Comparison of ENCODE assay signal across 27 cellular contexts in the genomic region with DNA sequence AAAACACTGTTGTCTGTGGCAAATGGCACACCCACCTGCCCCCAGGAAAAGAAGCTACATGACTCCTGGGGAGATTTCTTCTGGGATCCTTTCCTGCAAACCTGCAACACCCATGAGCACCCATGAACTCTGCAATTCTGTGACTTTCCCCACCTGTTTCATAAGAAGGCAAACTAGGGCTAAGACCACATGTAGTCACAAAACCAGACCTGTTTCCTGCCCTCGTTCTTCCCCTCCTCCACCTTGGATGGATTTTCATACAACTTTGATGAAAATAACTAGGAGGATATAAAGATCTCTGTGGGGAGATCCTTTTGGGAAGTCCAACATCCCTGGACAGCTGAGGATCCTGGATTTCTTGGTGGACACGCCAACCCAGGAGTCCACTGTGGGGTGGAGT.
A peak's percentile ranks its signal among the peaks of the same experiment; 100 is the strongest.
DNase-seq lines count a peak whose midpoint lies in the region; ATAC-seq and TF ChIP-seq lines count a peak whose summit lies in the region.
"Had no signal": no experiment of that assay in that cellular context is flagged by ENCODE, and none has a peak within 500 bp of the region (broad histone marks: within the 10 kb centered on the region; RNA-seq: fewer than 3 reads in every experiment).

No MANE protein-coding gene starts in this region.

- no peak for TF ChIP-seq CTCF in CD8-positive, alpha-beta T cell (IDR thresholded peaks at IDR 0.05)
- no peak for TF ChIP-seq CTCF in activated CD8-positive, alpha-beta T cell treated with anti-CD3 and anti-CD28 coated beads for 36 hours (IDR thresholded peaks at IDR 0.05)
- TF ChIP-seq CTCF in mucosa of descending colon (IDR thresholded peaks at IDR 0.05) (no peak), left lung (IDR thresholded peaks at IDR 0.05) (no peak), tibial nerve (IDR thresholded peaks at IDR 0.05) (no peak)

- intact Hi-C loops in CD8-positive, alpha-beta T cell (cut with DNase I, micrococcal nuclease) = loop anchor here (5.0 kb wide), 3 partner anchors 40 to 175 kb away; no protein-coding TSS in a partner anchor
- intact Hi-C loops in activated CD8-positive, alpha-beta T cell treated with anti-CD3 and anti-CD28 coated beads for 36 hours (cut with micrococcal nuclease) = loop anchor here (10.0 kb wide), 1 partner anchor 997 kb away; no protein-coding TSS in a partner anchor
- intact Hi-C loops in mucosa of descending colon (cut with DNase I, micrococcal nuclease) (no loop called here), left lung (cut with DNase I) (no loop called here)

- no peaks in the 10 kb centered on the region for H3K36me3 ChIP-seq in CD4-positive, CD25-positive, alpha-beta regulatory T cell (ENCODE audit: control insufficient read depth, insufficient read depth, low read length)
- no peaks in the 10 kb centered on the region for H3K36me3 ChIP-seq in CD8-positive, alpha-beta T cell (ENCODE audit: insufficient read depth, low read length)
- H3K36me3 ChIP-seq in mucosa of descending colon (ENCODE audit: low read depth) = no peaks in the 10 kb centered on the region
- no peaks in the 10 kb centered on the region for H3K36me3 ChIP-seq in left lung
- no peaks in the 10 kb centered on the region for H3K36me3 ChIP-seq in tibial nerve
- H3K36me3 ChIP-seq: right lobe of liver, SJCRH30, uterus had no signal

- 77 to 81% methylated on average over 2 of the region's 2 CpGs for WGBS in tibial nerve, 2 donors

- no peak for TF ChIP-seq POLR2A in tibial nerve (IDR thresholded peaks at IDR 0.05)

- no peaks in the 10 kb centered on the region for H3K27me3 Mint-ChIP-seq in CD4-positive, CD25-positive, alpha-beta regulatory T cell
- no peaks in the 10 kb centered on the region for H3K27me3 Mint-ChIP-seq in CD8-positive, alpha-beta T cell (ENCODE audit: low read depth)
- no peaks in the 10 kb centered on the region for H3K27me3 Mint-ChIP-seq in activated CD8-positive, alpha-beta T cell treated with anti-CD3 and anti-CD28 coated beads for 36 hours

- peak in 1 of 3 donors; percentile 67 for DNase-seq in CD4-positive, CD25-positive, alpha-beta regulatory T cell
- no peak for DNase-seq in CD8-positive, alpha-beta T cell
- no peak for DNase-seq in activated CD8-positive, alpha-beta T cell treated with anti-CD3 and anti-CD28 coated beads for 36 hours
- no peak for DNase-seq in mucosa of descending colon
- no peak for DNase-seq in left lung
- no peak for DNase-seq in tibial nerve (ENCODE audit: low spot score in 2 of 2)
- DNase-seq: activated CD4-positive, alpha-beta T cell treated with anti-CD3 and anti-CD28 coated beads, Interleukin-2, amount 50 U/mL, for 48 hours; activated effector memory CD4-positive, alpha-beta T cell treated with Interleukin-2 at 50 U/mL for 16 hours; aorta; central memory CD4-positive, alpha-beta T cell; DMS53; foreskin fibroblast; GF-D8; left ventricle myocardium superior; NCI-H1436 treated with DMSO at 0.1 percent for 48 hours; NCI-H510A; posterior cingulate gyrus; right lobe of liver; SJCRH30; stimulated activated CD4-positive, alpha-beta T cell treated with anti-CD3 and anti-CD28 coated beads, Interleukin-15, amount 100 ng/mL, for 24 hours; substantia nigra; uterus had no signal

- peaks cover 4% of the 10 kb centered on the region for H3K36me3 Mint-ChIP-seq in CD4-positive, CD25-positive, alpha-beta regulatory T cell
- H3K36me3 Mint-ChIP-seq in CD8-positive, alpha-beta T cell = no peaks in the 10 kb centered on the region
- peaks cover 16% of the 10 kb centered on the region for H3K36me3 Mint-ChIP-seq in activated CD8-positive, alpha-beta T cell treated with anti-CD3 and anti-CD28 coated beads for 36 hours (ENCODE audit: low read depth)
- H3K36me3 Mint-ChIP-seq: mesothelial cell of epicardium had no signal

- H3K4me1 Mint-ChIP-seq in CD4-positive, CD25-positive, alpha-beta regulatory T cell = peaks cover 65 to 99% (median 87%) of the 10 kb centered on the region in 4 donors
- H3K4me1 Mint-ChIP-seq in CD8-positive, alpha-beta T cell (ENCODE audit: low read depth) = peaks cover 99% of the 10 kb centered on the region
- peaks cover 98% of the 10 kb centered on the region for H3K4me1 Mint-ChIP-seq in activated CD8-positive, alpha-beta T cell treated with anti-CD3 and anti-CD28 coated beads for 36 hours (ENCODE audit: low read depth)
- H3K4me1 Mint-ChIP-seq: neural crest cell had no signal

- H3K4me3 Mint-ChIP-seq in CD4-positive, CD25-positive, alpha-beta regulatory T cell = peak overlapping the region in 3 of 4 donors; percentile 61 to 84 (median 76)
- H3K4me3 Mint-ChIP-seq in CD8-positive, alpha-beta T cell = peak overlapping the region; percentile 40
- peak overlapping the region; percentile 8 for H3K4me3 Mint-ChIP-seq in activated CD8-positive, alpha-beta T cell treated with anti-CD3 and anti-CD28 coated beads for 36 hours
- H3K4me3 Mint-ChIP-seq: mesothelial cell of epicardium, neural crest cell had no signal

- peak overlapping the region; percentile 87 for H3K27ac ChIP-seq in CD4-positive, CD25-positive, alpha-beta regulatory T cell (ENCODE audit: insufficient read depth, low read length, poor library complexity, severe bottlenecking)
- peak overlapping the region; percentile 78 for H3K27ac ChIP-seq in CD8-positive, alpha-beta T cell (ENCODE audit: low read depth, low read length)
- H3K27ac ChIP-seq in left lung (no peak overlapping the region), tibial nerve (no peak overlapping the region)
- H3K27ac ChIP-seq: hepatocyte, right lobe of liver, SJCRH30, uterus had no signal

- CTCF ChIA-PET in CD8-positive, alpha-beta T cell (lab: Charles Lee) = interaction anchor here (0.8 to 24.3 kb wide), 6 partner anchors 11 to 210 kb away, joined by 3 to 283 read pairs (median 3); no protein-coding TSS in a partner anchor
- CTCF ChIA-PET in activated CD8-positive, alpha-beta T cell treated with anti-CD3 and anti-CD28 coated beads for 36 hours (lab: Charles Lee) = interaction anchor here (1.1 to 13.3 kb wide), 5 partner anchors 11 to 210 kb away, joined by 3 to 99 read pairs (median 4); no protein-coding TSS in a partner anchor

- no peaks in the 10 kb centered on the region for H3K9me3 ChIP-seq in CD4-positive, CD25-positive, alpha-beta regulatory T cell (ENCODE audit: control insufficient read depth in 2 of 2, low read length in 2 of 2)
- H3K9me3 ChIP-seq in CD8-positive, alpha-beta T cell (ENCODE audit: low read length) = no peaks in the 10 kb centered on the region
- H3K9me3 ChIP-seq in mucosa of descending colon = no peaks in the 10 kb centered on the region
- H3K9me3 ChIP-seq in left lung = no peaks in the 10 kb centered on the region
- peaks cover 0 to 3% (median 0%) of the 10 kb centered on the region in 4 donors for H3K9me3 ChIP-seq in tibial nerve
- H3K9me3 ChIP-seq: right lobe of liver, SJCRH30, uterus had no signal

- no peak for ATAC-seq in CD4-positive, CD25-positive, alpha-beta regulatory T cell (ENCODE audit: low read depth in 2 of 2)
- ATAC-seq in CD8-positive, alpha-beta T cell = no peak
- ATAC-seq in activated CD8-positive, alpha-beta T cell treated with anti-CD3 and anti-CD28 coated beads for 36 hours = no peak
- ATAC-seq in mucosa of descending colon (peak; percentile 33), left lung (no peak), HG03432 (IDR thresholded peaks at IDR 0.05; ENCODE audit: unreplicated experiment) (no peak)
- ATAC-seq: left ventricle myocardium superior, Panc1, right lobe of liver had no signal

- POLR2A ChIA-PET in CD8-positive, alpha-beta T cell (lab: Charles Lee) = interaction anchor here (0.5 to 9.6 kb wide), 7 partner anchors 13 to 1083 kb away, joined by 3 to 98 read pairs (median 4); no protein-coding TSS in a partner anchor
- POLR2A ChIA-PET in activated CD8-positive, alpha-beta T cell treated with anti-CD3 and anti-CD28 coated beads for 36 hours (lab: Charles Lee) = interaction anchor here (1.0 to 4.2 kb wide), 7 partner anchors 10 to 1083 kb away, joined by 3 to 38 read pairs (median 7); no protein-coding TSS in a partner anchor

- H3K9me3 Mint-ChIP-seq in CD4-positive, CD25-positive, alpha-beta regulatory T cell = peaks cover 0 to 2% (median 0%) of the 10 kb centered on the region in 7 donors
- H3K9me3 Mint-ChIP-seq in CD8-positive, alpha-beta T cell = no peaks in the 10 kb centered on the region
- H3K9me3 Mint-ChIP-seq in activated CD8-positive, alpha-beta T cell treated with anti-CD3 and anti-CD28 coated beads for 36 hours = peaks cover 9% of the 10 kb centered on the region
- H3K9me3 Mint-ChIP-seq: mesothelial cell of epicardium, neural crest cell had no signal

- no peak for TF ChIP-seq EP300 in tibial nerve (IDR thresholded peaks at IDR 0.05)

- H3K27ac Mint-ChIP-seq in CD4-positive, CD25-positive, alpha-beta regulatory T cell = peak overlapping the region; percentile 95 to 100 (median 96)
- peak overlapping the region; percentile 95 for H3K27ac Mint-ChIP-seq in CD8-positive, alpha-beta T cell
- H3K27ac Mint-ChIP-seq in activated CD8-positive, alpha-beta T cell treated with anti-CD3 and anti-CD28 coated beads for 36 hours = peak overlapping the region; percentile 99
- H3K27ac Mint-ChIP-seq: mesothelial cell of epicardium had no signal

- peaks cover 99% of the 10 kb centered on the region for H3K4me1 ChIP-seq in CD4-positive, CD25-positive, alpha-beta regulatory T cell (ENCODE audit: control insufficient read depth, insufficient read depth, low read length, poor library complexity, severe bottlenecking)
- peaks cover 99% of the 10 kb centered on the region for H3K4me1 ChIP-seq in CD8-positive, alpha-beta T cell (ENCODE audit: insufficient read depth, low read length)
- H3K4me1 ChIP-seq in mucosa of descending colon (ENCODE audit: low read depth) (no peaks in the 10 kb centered on the region), left lung (no peaks in the 10 kb centered on the region), tibial nerve (no peaks in the 10 kb centered on the region)
- H3K4me1 ChIP-seq: right lobe of liver, SJCRH30, uterus had no signal

- no peaks in the 10 kb centered on the region for H3K27me3 ChIP-seq in CD4-positive, CD25-positive, alpha-beta regulatory T cell (ENCODE audit: control insufficient read depth, insufficient read depth, low read length)
- H3K27me3 ChIP-seq in CD8-positive, alpha-beta T cell (ENCODE audit: insufficient read depth, low read length) = no peaks in the 10 kb centered on the region
- H3K27me3 ChIP-seq in left lung (no peaks in the 10 kb centered on the region), tibial nerve (no peaks in the 10 kb centered on the region)
- H3K27me3 ChIP-seq: right lobe of liver, SJCRH30, uterus had no signal

- peak overlapping the region; percentile 46 for H3K4me3 ChIP-seq in CD4-positive, CD25-positive, alpha-beta regulatory T cell (ENCODE audit: low read depth, low read length)
- no peak overlapping the region for H3K4me3 ChIP-seq in CD8-positive, alpha-beta T cell (ENCODE audit: low read depth, low read length)
- H3K4me3 ChIP-seq in mucosa of descending colon = no peak overlapping the region
- H3K4me3 ChIP-seq in left lung = no peak overlapping the region
- H3K4me3 ChIP-seq in tibial nerve = no peak overlapping the region
- H3K4me3 ChIP-seq: hepatocyte, right lobe of liver, SJCRH30, uterus had no signal

Comparison
In these comparisons a context has a peak if more than half of its experiments do, and no peak if none do; other contexts are left out.
1. H3K27ac ChIP-seq: peak in CD4-positive, CD25-positive, alpha-beta regulatory T cell (single experiment) and CD8-positive, alpha-beta T cell (single experiment); none in left lung (0 of 2) and tibial nerve (0 of 4).
2. H3K4me3 Mint-ChIP-seq: peak in every context shown above with its lines; median percentile 76 in CD4-positive, CD25-positive, alpha-beta regulatory T cell; 40 in CD8-positive, alpha-beta T cell; 8 in activated CD8-positive, alpha-beta T cell treated with anti-CD3 and anti-CD28 coated beads for 36 hours.
3. intact Hi-C loops: an anchor here in CD8-positive, alpha-beta T cell (5.0 kb wide) and activated CD8-positive, alpha-beta T cell treated with anti-CD3 and anti-CD28 coated beads for 36 hours (10.0 kb wide); none called in mucosa of descending colon and left lung.
4. Peak in every context shown above with its lines, with median percentiles within 50 percentile points of each other: H3K27ac Mint-ChIP-seq.